Comparison of ENCODE assay signal across 1 cellular context in genomic region chr2:111138834-111139233, GRCh38.
TF ChIP-seq lines count a peak whose summit lies in the region.

No MANE protein-coding gene starts in this region.

TF ChIP-seq in GM23338, 12 proteins besides CTCF, POLR2A, EP300 and RAD21 (continued from another document):
- TF ChIP-seq ZNF462 (CRISPR knock-in tag; IDR thresholded peaks at IDR 0.05) = no peak
- TF ChIP-seq NANOG (IDR thresholded peaks at IDR 0.05; ENCODE audit: borderline replicate concordance) = no peak
TF ChIP-seq in GM23338: peak in this region for 0.
